Comparison of ENCODE assay signal across 10 cellular contexts in genomic region chr1:30881266-30882181, GRCh38. TPM values are rescaled to one million over a fixed set of nuclear protein-coding genes. Genes with fewer than 3 reads are reported as not detected.
DNase-seq lines count a peak whose midpoint lies in the region; ATAC-seq and TF ChIP-seq lines count a peak whose summit lies in the region.
"Had no signal": no experiment of that assay in that cellular context is flagged by ENCODE, and none has a peak within 500 bp of the region (broad histone marks: within the 10 kb centered on the region; RNA-seq: fewer than 3 reads in every experiment).

No MANE protein-coding gene starts in this region.

- no peak for TF ChIP-seq CTCF in mucosa of descending colon (IDR thresholded peaks at IDR 0.05)

- no peaks in the 10 kb centered on the region for H3K36me3 ChIP-seq in mucosa of descending colon (ENCODE audit: low read depth)
- no peaks in the 10 kb centered on the region for H3K36me3 ChIP-seq in CD8-positive, alpha-beta memory T cell (ENCODE audit: insufficient read depth, low read length)

- ATAC-seq in GM18867 (IDR thresholded peaks at IDR 0.05; ENCODE audit: unreplicated experiment) = peak; percentile 65
- ATAC-seq in GM21737 (IDR thresholded peaks at IDR 0.05; ENCODE audit: unreplicated experiment) = peak; percentile 78
- peak; percentile 15 for ATAC-seq in mucosa of descending colon
- no peak for ATAC-seq in HG03432 (IDR thresholded peaks at IDR 0.05; ENCODE audit: unreplicated experiment)

- no peaks in the 10 kb centered on the region for H3K9me3 Mint-ChIP-seq in CD8-positive, alpha-beta memory T cell

- no peak overlapping the region for H3K4me3 Mint-ChIP-seq in CD8-positive, alpha-beta memory T cell

- peaks cover 0 to 2% (median 0%) of the 10 kb centered on the region in 3 donors for H3K4me1 Mint-ChIP-seq in CD8-positive, alpha-beta memory T cell

- CTCF ChIA-PET in CD8-positive, alpha-beta memory T cell (lab: Charles Lee) = no interaction called here

- H3K27ac Mint-ChIP-seq in CD8-positive, alpha-beta memory T cell = peak overlapping the region in 1 of 8 donors; percentile 43

- DNase-seq in NAMALWA (ENCODE audit: low spot score) = peak; percentile 90
- DNase-seq in mucosa of descending colon = no peak
- DNase-seq in NCI-H2196 (lab: John Stamatoyannopoulos, UW; ENCODE audit: unreplicated experiment) = no peak
- no peak for DNase-seq in CD8-positive, alpha-beta memory T cell
- DNase-seq: activated CD4-positive, alpha-beta T cell treated with anti-CD3 and anti-CD28 coated beads for 1 hour; kidney glomerular epithelial cell; NCI-H1048 had no signal

- no peak overlapping the region for H3K4me3 ChIP-seq in mucosa of descending colon
- H3K4me3 ChIP-seq in CD8-positive, alpha-beta memory T cell (ENCODE audit: low read length) = no peak overlapping the region

- intact Hi-C loops in mucosa of descending colon (cut with DNase I, micrococcal nuclease) = no loop called here

- no peaks in the 10 kb centered on the region for H3K9me3 ChIP-seq in mucosa of descending colon
- no peaks in the 10 kb centered on the region for H3K9me3 ChIP-seq in CD8-positive, alpha-beta memory T cell (ENCODE audit: low read length)

- peaks cover 2% of the 10 kb centered on the region for H3K4me1 ChIP-seq in mucosa of descending colon (ENCODE audit: low read depth)
- H3K4me1 ChIP-seq in CD8-positive, alpha-beta memory T cell (ENCODE audit: insufficient read depth, low read length) = no peaks in the 10 kb centered on the region

- POLR2A ChIA-PET in CD8-positive, alpha-beta memory T cell (lab: Charles Lee) = no interaction called here

- H3K27me3 ChIP-seq in CD8-positive, alpha-beta memory T cell (ENCODE audit: insufficient read depth, low read length, poor library complexity, severe bottlenecking) = no peaks in the 10 kb centered on the region

- H3K36me3 Mint-ChIP-seq in CD8-positive, alpha-beta memory T cell = no peaks in the 10 kb centered on the region

- no peak overlapping the region for H3K27ac ChIP-seq in CD8-positive, alpha-beta memory T cell (ENCODE audit: low read depth, low read length)

- H3K27me3 Mint-ChIP-seq in CD8-positive, alpha-beta memory T cell = peaks cover 26 to 71% of the 10 kb centered on the region in 2 donors

RNA-seq across cellular contexts. Expression of gene SDC3, which starts 27.0 kb away (rescaled TPM):
- 10 to 100 TPM in 2 of 3 donors, 1 to 10 TPM in 1; 9.8 to 81.6 (median 17.2) TPM for total RNA-seq in mucosa of descending colon
- total RNA-seq in CD8-positive, alpha-beta memory T cell = under 1 TPM; 0.44 TPM
- not detected for polyA plus RNA-seq in CD8-positive, alpha-beta memory T cell

Comparison
In these comparisons a context has a peak if more than half of its experiments do, and no peak if none do; other contexts are left out.
1. RNA of gene SDC3, which starts 27.0 kb away (total RNA-seq): 9.8 to 81.6 TPM in mucosa of descending colon; 0.44 TPM in CD8-positive, alpha-beta memory T cell; every median in the first group is over 4 times any median in the second.